Comparison of ENCODE assay signal across 1 cellular context in the genomic region with DNA sequence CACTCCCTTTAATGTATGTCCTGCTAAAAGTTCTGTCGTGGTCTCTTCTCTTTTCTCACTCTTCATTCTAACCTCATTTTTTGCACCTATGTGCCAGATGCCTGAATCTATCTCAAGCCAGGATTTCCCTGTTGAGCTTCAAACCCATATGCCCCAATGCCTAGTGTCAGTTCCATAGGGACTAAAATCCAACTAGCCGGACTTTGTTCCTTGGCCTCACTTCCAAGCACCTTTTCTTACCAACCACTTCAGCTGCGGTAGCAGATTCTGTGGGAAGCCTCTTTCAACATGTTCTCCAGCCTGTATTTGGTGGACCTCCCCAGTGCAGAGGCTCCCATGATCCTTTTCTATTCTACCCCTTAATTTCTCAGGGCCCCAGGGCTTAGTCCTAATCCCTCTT.
A peak's percentile ranks its signal among the peaks of the same experiment; 100 is the strongest.
TF ChIP-seq lines count a peak whose summit lies in the region.

No MANE protein-coding gene starts in this region.

TF ChIP-seq in HepG2, 621 proteins besides CTCF, POLR2A, EP300 and RAD21 (continued from another document):
- TF ChIP-seq ASH2L (IDR thresholded peaks at IDR 0.05; ENCODE audit: insufficient read length, low read depth, low read length) (no peak), RBAK (CRISPR knock-in tag; IDR thresholded peaks at IDR 0.05) (peak; percentile 88; the same call in 1 of the 2 replicates), NFKB2 (CRISPR knock-in tag; IDR thresholded peaks at IDR 0.05; ENCODE audit: borderline replicate concordance) (no peak), ZNF317 (CRISPR knock-in tag; IDR thresholded peaks at IDR 0.05) (no peak), AGO1 (IDR thresholded peaks at IDR 0.05; ENCODE audit: low read depth, low read length, poor library complexity, severe bottlenecking) (no peak), ZBTB20 (CRISPR knock-in tag; IDR thresholded peaks at IDR 0.05; ENCODE audit: borderline replicate concordance, low read depth) (no peak), GZF1 (CRISPR knock-in tag; IDR thresholded peaks at IDR 0.05) (no peak), ZNF546 (CRISPR knock-in tag; conservative IDR thresholded peaks at IDR 0.05) (no peak), ZSCAN20 (CRISPR knock-in tag; IDR thresholded peaks at IDR 0.05; ENCODE audit: borderline replicate concordance) (no peak), EED (CRISPR knock-in tag; IDR thresholded peaks at IDR 0.05) (no peak)
- TF ChIP-seq, protein P1, sequence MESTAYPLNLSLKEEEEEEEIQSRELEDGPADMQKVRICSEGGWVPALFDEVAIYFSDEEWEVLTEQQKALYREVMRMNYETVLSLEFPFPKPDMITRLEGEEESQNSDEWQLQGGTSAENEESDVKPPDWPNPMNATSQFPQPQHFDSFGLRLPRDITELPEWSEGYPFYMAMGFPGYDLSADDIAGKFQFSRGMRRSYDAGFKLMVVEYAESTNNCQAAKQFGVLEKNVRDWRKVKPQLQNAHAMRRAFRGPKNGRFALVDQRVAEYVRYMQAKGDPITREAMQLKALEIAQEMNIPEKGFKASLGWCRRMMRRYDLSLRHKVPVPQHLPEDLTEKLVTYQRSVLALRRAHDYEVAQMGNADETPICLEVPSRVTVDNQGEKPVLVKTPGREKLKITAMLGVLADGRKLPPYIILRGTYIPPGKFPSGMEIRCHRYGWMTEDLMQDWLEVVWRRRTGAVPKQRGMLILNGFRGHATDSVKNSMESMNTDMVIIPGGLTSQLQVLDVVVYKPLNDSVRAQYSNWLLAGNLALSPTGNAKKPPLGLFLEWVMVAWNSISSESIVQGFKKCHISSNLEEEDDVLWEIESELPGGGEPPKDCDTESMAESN (CRISPR knock-in tag; conservative IDR thresholded peaks at IDR 0.05) = no peak
- TF ChIP-seq, protein P2, sequence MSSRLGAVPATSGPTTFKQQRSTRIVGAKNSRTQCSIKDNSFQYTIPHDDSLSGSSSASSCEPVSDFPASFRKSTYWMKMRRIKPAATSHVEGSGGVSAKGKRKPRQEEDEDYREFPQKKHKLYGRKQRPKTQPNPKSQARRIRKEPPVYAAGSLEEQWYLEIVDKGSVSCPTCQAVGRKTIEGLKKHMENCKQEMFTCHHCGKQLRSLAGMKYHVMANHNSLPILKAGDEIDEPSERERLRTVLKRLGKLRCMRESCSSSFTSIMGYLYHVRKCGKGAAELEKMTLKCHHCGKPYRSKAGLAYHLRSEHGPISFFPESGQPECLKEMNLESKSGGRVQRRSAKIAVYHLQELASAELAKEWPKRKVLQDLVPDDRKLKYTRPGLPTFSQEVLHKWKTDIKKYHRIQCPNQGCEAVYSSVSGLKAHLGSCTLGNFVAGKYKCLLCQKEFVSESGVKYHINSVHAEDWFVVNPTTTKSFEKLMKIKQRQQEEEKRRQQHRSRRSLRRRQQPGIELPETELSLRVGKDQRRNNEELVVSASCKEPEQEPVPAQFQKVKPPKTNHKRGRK (CRISPR knock-in tag; IDR thresholded peaks at IDR 0.05) = no peak
- TF ChIP-seq, protein P3, sequence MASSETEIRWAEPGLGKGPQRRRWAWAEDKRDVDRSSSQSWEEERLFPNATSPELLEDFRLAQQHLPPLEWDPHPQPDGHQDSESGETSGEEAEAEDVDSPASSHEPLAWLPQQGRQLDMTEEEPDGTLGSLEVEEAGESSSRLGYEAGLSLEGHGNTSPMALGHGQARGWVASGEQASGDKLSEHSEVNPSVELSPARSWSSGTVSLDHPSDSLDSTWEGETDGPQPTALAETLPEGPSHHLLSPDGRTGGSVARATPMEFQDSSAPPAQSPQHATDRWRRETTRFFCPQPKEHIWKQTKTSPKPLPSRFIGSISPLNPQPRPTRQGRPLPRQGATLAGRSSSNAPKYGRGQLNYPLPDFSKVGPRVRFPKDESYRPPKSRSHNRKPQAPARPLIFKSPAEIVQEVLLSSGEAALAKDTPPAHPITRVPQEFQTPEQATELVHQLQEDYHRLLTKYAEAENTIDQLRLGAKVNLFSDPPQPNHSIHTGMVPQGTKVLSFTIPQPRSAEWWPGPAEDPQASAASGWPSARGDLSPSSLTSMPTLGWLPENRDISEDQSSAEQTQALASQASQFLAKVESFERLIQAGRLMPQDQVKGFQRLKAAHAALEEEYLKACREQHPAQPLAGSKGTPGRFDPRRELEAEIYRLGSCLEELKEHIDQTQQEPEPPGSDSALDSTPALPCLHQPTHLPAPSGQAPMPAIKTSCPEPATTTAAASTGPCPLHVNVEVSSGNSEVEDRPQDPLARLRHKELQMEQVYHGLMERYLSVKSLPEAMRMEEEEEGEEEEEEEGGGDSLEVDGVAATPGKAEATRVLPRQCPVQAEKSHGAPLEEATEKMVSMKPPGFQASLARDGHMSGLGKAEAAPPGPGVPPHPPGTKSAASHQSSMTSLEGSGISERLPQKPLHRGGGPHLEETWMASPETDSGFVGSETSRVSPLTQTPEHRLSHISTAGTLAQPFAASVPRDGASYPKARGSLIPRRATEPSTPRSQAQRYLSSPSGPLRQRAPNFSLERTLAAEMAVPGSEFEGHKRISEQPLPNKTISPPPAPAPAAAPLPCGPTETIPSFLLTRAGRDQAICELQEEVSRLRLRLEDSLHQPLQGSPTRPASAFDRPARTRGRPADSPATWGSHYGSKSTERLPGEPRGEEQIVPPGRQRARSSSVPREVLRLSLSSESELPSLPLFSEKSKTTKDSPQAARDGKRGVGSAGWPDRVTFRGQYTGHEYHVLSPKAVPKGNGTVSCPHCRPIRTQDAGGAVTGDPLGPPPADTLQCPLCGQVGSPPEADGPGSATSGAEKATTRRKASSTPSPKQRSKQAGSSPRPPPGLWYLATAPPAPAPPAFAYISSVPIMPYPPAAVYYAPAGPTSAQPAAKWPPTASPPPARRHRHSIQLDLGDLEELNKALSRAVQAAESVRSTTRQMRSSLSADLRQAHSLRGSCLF (CRISPR knock-in tag; IDR thresholded peaks at IDR 0.05; ENCODE audit: borderline replicate concordance) = no peak
- TF ChIP-seq, protein P4, sequence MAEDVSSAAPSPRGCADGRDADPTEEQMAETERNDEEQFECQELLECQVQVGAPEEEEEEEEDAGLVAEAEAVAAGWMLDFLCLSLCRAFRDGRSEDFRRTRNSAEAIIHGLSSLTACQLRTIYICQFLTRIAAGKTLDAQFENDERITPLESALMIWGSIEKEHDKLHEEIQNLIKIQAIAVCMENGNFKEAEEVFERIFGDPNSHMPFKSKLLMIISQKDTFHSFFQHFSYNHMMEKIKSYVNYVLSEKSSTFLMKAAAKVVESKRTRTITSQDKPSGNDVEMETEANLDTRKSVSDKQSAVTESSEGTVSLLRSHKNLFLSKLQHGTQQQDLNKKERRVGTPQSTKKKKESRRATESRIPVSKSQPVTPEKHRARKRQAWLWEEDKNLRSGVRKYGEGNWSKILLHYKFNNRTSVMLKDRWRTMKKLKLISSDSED (CRISPR knock-in tag; IDR thresholded peaks at IDR 0.05) = no peak
- TF ChIP-seq, protein P5, sequence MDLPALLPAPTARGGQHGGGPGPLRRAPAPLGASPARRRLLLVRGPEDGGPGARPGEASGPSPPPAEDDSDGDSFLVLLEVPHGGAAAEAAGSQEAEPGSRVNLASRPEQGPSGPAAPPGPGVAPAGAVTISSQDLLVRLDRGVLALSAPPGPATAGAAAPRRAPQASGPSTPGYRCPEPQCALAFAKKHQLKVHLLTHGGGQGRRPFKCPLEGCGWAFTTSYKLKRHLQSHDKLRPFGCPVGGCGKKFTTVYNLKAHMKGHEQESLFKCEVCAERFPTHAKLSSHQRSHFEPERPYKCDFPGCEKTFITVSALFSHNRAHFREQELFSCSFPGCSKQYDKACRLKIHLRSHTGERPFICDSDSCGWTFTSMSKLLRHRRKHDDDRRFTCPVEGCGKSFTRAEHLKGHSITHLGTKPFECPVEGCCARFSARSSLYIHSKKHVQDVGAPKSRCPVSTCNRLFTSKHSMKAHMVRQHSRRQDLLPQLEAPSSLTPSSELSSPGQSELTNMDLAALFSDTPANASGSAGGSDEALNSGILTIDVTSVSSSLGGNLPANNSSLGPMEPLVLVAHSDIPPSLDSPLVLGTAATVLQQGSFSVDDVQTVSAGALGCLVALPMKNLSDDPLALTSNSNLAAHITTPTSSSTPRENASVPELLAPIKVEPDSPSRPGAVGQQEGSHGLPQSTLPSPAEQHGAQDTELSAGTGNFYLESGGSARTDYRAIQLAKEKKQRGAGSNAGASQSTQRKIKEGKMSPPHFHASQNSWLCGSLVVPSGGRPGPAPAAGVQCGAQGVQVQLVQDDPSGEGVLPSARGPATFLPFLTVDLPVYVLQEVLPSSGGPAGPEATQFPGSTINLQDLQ (CRISPR knock-in tag; IDR thresholded peaks at IDR 0.05) = no peak
